ENCODE assay signal across 26 cellular contexts in the genomic region with DNA sequence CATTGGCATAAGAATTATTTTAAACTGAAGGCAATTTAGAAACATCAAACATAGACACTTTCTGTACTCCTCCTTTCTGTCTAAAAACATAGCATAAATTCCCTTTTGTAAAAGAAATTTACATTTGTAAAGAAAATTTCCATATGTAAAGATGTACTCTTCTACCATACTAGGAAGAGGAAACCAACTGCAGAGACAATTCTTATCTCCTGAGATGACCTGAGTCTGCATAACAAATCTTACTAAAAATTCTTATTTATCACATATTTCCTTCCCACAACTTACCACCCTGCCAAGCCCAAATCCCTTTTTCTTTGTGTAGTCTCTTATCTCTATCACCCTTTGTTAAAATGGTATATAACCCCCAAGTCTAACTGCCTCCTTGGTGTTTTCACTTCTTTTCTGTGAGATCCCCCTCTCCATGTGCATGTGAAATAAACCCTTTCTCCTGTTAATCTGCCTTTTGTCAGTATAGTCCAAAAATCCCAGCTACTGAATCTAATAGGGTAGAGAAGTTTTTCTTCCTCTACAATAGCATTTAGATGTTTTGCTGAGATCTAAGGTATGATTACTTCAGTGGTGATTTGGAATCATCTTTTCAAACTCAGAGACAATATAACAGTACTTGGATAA.
"Had no signal": no experiment of that assay in that cellular context is flagged by ENCODE, and none has a peak within 500 bp of the region (broad histone marks: within the 10 kb centered on the region; RNA-seq: fewer than 3 reads in every experiment).

No MANE protein-coding gene starts in this region.

- H3K4me3 Mint-ChIP-seq: activated CD4-positive, alpha-beta memory T cell treated with anti-CD3 and anti-CD28 coated beads, Interleukin-2, amount 10 ng/mL, durations not matched to agents 7 days and 5 days; activated CD4-positive, alpha-beta T cell treated with anti-CD3 and anti-CD28 coated beads for 36 hours; activated naive CD4-positive, alpha-beta T cell treated with anti-CD3 and anti-CD28 coated beads for 36 hours; activated naive CD8-positive, alpha-beta T cell; activated T-helper 17 cell treated with anti-CD3 and anti-CD28 coated beads, Interleukin-2, amount 50 U/mL, for 72 hours; brain; T-helper 1 cell treated with Interleukin-12 subunit alpha and Interleukin-12 subunit beta and Interleukin-4 antibody, amounts not matched to agents 30 μg/mL and 1 μg/mL, for 36 hours had no signal

- ATAC-seq: activated CD4-positive, alpha-beta T cell treated with anti-CD3 and anti-CD28 coated beads for 36 hours; activated T-helper 17 cell treated with anti-CD3 and anti-CD28 coated beads, Interleukin-2, amount 50 U/mL, for 72 hours had no signal

- H3K9me3 ChIP-seq: Peyer's patch, SJCRH30 had no signal

- H3K27ac ChIP-seq: Peyer's patch, RWPE1, SJCRH30 had no signal

- DNase-seq: activated CD4-positive, alpha-beta memory T cell treated with anti-CD3 and anti-CD28 coated beads, Interleukin-2, amount 10 ng/mL, durations not matched to agents 7 days and 5 days; activated CD4-positive, alpha-beta T cell treated with anti-CD3 and anti-CD28 coated beads for 36 hours; activated CD4-positive, alpha-beta T cell treated with anti-CD3 and anti-CD28 coated beads, Interleukin-2, amount 50 U/mL, for 1 hour; activated CD4-positive, CD25-positive, alpha-beta regulatory T cell; activated gamma-delta T cell; activated naive CD4-positive, alpha-beta T cell treated with anti-CD3 and anti-CD28 coated beads for 36 hours; activated T-cell treated with anti-CD3 and anti-CD28 coated beads for 4 hours; activated T-cell treated with anti-CD3 and anti-CD28 coated beads, Interleukin-2, amount 50 U/mL, for 48 hours; amygdala; KG1; NCI-H1048; NCI-H146; NCI-H187 treated with DMSO at 0.1 percent for 48 hours; NCI-H2081 treated with DMSO at 0.1 percent for 48 hours; NCI-H2171; NCI-H226; NCI-H526 treated with DMSO at 0.1 percent for 48 hours; NCI-H82; Peyer's patch; Right ventricle myocardium superior; SJCRH30 had no signal

- H3K36me3 Mint-ChIP-seq: activated naive CD8-positive, alpha-beta T cell had no signal

- H3K4me1 Mint-ChIP-seq: activated CD4-positive, alpha-beta memory T cell treated with anti-CD3 and anti-CD28 coated beads, Interleukin-2, amount 10 ng/mL, durations not matched to agents 7 days and 5 days; activated CD4-positive, alpha-beta T cell treated with anti-CD3 and anti-CD28 coated beads for 36 hours; activated T-helper 17 cell treated with anti-CD3 and anti-CD28 coated beads, Interleukin-2, amount 50 U/mL, for 72 hours; brain had no signal

- H3K27me3 Mint-ChIP-seq: activated CD4-positive, alpha-beta memory T cell treated with anti-CD3 and anti-CD28 coated beads, Interleukin-2, amount 10 ng/mL, durations not matched to agents 7 days and 5 days; activated CD4-positive, alpha-beta T cell treated with anti-CD3 and anti-CD28 coated beads for 36 hours; activated naive CD8-positive, alpha-beta T cell; activated T-helper 17 cell treated with anti-CD3 and anti-CD28 coated beads, Interleukin-2, amount 50 U/mL, for 72 hours; brain had no signal

- H3K27me3 ChIP-seq: Peyer's patch, SJCRH30 had no signal

- H3K9me3 Mint-ChIP-seq: activated naive CD4-positive, alpha-beta T cell treated with anti-CD3 and anti-CD28 coated beads for 36 hours; activated T-helper 17 cell treated with anti-CD3 and anti-CD28 coated beads, Interleukin-2, amount 50 U/mL, for 72 hours had no signal

- H3K4me3 ChIP-seq: Peyer's patch, SJCRH30 had no signal

- H3K27ac Mint-ChIP-seq: activated CD4-positive, alpha-beta memory T cell treated with anti-CD3 and anti-CD28 coated beads, Interleukin-2, amount 10 ng/mL, durations not matched to agents 7 days and 5 days; activated CD4-positive, alpha-beta T cell treated with anti-CD3 and anti-CD28 coated beads for 36 hours; activated naive CD4-positive, alpha-beta T cell treated with anti-CD3 and anti-CD28 coated beads for 36 hours; activated naive CD8-positive, alpha-beta T cell; activated T-helper 17 cell treated with anti-CD3 and anti-CD28 coated beads, Interleukin-2, amount 50 U/mL, for 72 hours; brain; T-helper 1 cell treated with Interleukin-12 subunit alpha and Interleukin-12 subunit beta and Interleukin-4 antibody, amounts not matched to agents 30 μg/mL and 1 μg/mL, for 36 hours had no signal

- H3K36me3 ChIP-seq: Peyer's patch, SJCRH30 had no signal

- H3K4me1 ChIP-seq: Peyer's patch, SJCRH30 had no signal
